ENCODE assay signal across 8 cellular contexts in genomic region chr1:160429125-160429551, GRCh38. TPM values are rescaled to one million over a fixed set of nuclear protein-coding genes. Genes with fewer than 3 reads are reported as not detected.
A peak's percentile ranks its signal among the peaks of the same experiment; 100 is the strongest.
DNase-seq lines count a peak whose midpoint lies in the region; ATAC-seq and TF ChIP-seq lines count a peak whose summit lies in the region.

No MANE protein-coding gene starts in this region.

- H3K4me3 ChIP-seq in colonic mucosa (no peak overlapping the region), thymus (ENCODE audit: low read length) (no peak overlapping the region), ovary (no peak overlapping the region)

- peak; percentile 68 for DNase-seq in activated effector memory CD4-positive, alpha-beta T cell treated with anti-CD3 and anti-CD28 coated beads, Interleukin-2, amount 50 U/mL, for 16 hours
- DNase-seq in activated effector memory CD4-positive, alpha-beta T cell treated with Interleukin-2 at 50 U/mL for 16 hours, result no peak
- DNase-seq in colonic mucosa (peak; percentile 69), ovary (no peak), NCI-H1417 (lab: John Stamatoyannopoulos, UW) (no peak)

- no peak for TF ChIP-seq POLR2A in ovary (IDR thresholded peaks at IDR 0.05)

- H3K4me1 ChIP-seq in colonic mucosa, result peaks cover 4% of the 10 kb centered on the region
- peaks cover 16% of the 10 kb centered on the region for H3K4me1 ChIP-seq in thymus (ENCODE audit: control insufficient read depth, insufficient read depth, low read length)
- no peaks in the 10 kb centered on the region for H3K4me1 ChIP-seq in ovary (ENCODE audit: insufficient read depth)

- H3K27me3 ChIP-seq in colonic mucosa (no peaks in the 10 kb centered on the region), thymus (ENCODE audit: control insufficient read depth, insufficient read depth) (no peaks in the 10 kb centered on the region), ovary (no peaks in the 10 kb centered on the region)

- intact Hi-C loops in colonic mucosa (cut with DNase I), result no loop called here
- intact Hi-C loops in ovary (cut with DNase I), result loop anchor here in 1 of 4 donors (10.0 kb wide), 1 partner anchor 186 kb away; no protein-coding TSS in a partner anchor

- H3K9ac ChIP-seq in colonic mucosa (ENCODE audit: low read depth in 2 of 2, low read length in 2 of 2), result peak overlapping the region in 1 of 2 donors; percentile 51

- TF ChIP-seq CTCF in colonic mucosa (IDR thresholded peaks at IDR 0.05) (no peak), ovary (IDR thresholded peaks at IDR 0.05) (no peak)

- WGBS in thymus, result 73% methylated on average over 2 of the region's 2 CpGs
- WGBS in ovary, 3 donors, result 12 to 22% (median 14%) methylated on average over 2 of the region's 2 CpGs

- H3K9me3 ChIP-seq in colonic mucosa (no peaks in the 10 kb centered on the region), thymus (ENCODE audit: control insufficient read depth) (no peaks in the 10 kb centered on the region), ovary (no peaks in the 10 kb centered on the region)

- TF ChIP-seq EP300 in ovary (IDR thresholded peaks at IDR 0.05), result no peak

- H3K36me3 ChIP-seq in colonic mucosa (no peaks in the 10 kb centered on the region), thymus (ENCODE audit: control insufficient read depth, insufficient read depth) (peaks cover 4% of the 10 kb centered on the region), ovary (no peaks in the 10 kb centered on the region)

- peak; percentile 11 for ATAC-seq in HG03571 (IDR thresholded peaks at IDR 0.05; ENCODE audit: unreplicated experiment)
- no peak for ATAC-seq in HG02885 (IDR thresholded peaks at IDR 0.05; ENCODE audit: poor library complexity, unreplicated experiment)

- H3K27ac ChIP-seq in colonic mucosa (peak overlapping the region; percentile 74), thymus (ENCODE audit: low read depth) (peak overlapping the region; percentile 92), ovary (no peak overlapping the region)

RNA-seq across cellular contexts. Expression of gene VANGL2, which starts 28.8 kb away (rescaled TPM):
- total RNA-seq in colonic mucosa (10 to 100 TPM in 1 of 2 donors, 1 to 10 TPM in 1; 3.9 to 10.3 TPM), ovary (10 to 100 TPM in 3 of 7 donors, 1 to 10 TPM in 4; 5.6 to 18.4 (median 10.0) TPM)
- polyA plus RNA-seq in thymus (5.6 TPM), ovary (1 to 10 TPM; 7.1 to 8.1 TPM)

Comparison
In these comparisons a context has a peak if more than half of its experiments do, and no peak if none do; other contexts are left out.
1. DNase-seq: peak in activated effector memory CD4-positive, alpha-beta T cell treated with anti-CD3 and anti-CD28 coated beads, Interleukin-2, amount 50 U/mL, for 16 hours (single experiment) and colonic mucosa (single experiment); none in activated effector memory CD4-positive, alpha-beta T cell treated with Interleukin-2 at 50 U/mL for 16 hours (single experiment), ovary (0 of 5) and NCI-H1417 (0 of 3).
2. H3K27ac ChIP-seq: peak in colonic mucosa (single experiment) and thymus (single experiment); none in ovary (0 of 2).